ENCODE assay signal across 8 cellular contexts in genomic region chr18:79644006-79644665, GRCh38. TPM values are rescaled to one million over a fixed set of nuclear protein-coding genes. Genes with fewer than 3 reads are reported as not detected.
DNase-seq lines count a peak whose midpoint lies in the region; ATAC-seq and TF ChIP-seq lines count a peak whose summit lies in the region.

No MANE protein-coding gene starts in this region.

- intact Hi-C loops in heart right ventricle (cut with DNase I) = loop anchor here (1.0 to 10.0 kb wide), 8 partner anchors 59 to 265 kb away; no protein-coding TSS in a partner anchor

- H3K9ac ChIP-seq in SK-N-MC (ENCODE audit: insufficient read length) = no peak overlapping the region

- DNase-seq in DMS153 (lab: John Stamatoyannopoulos, UW) = peak; percentile 52
- DNase-seq in SK-N-MC (ENCODE audit: low read depth, low spot score) = no peak
- DNase-seq in activated naive CD4-positive, alpha-beta T cell treated with anti-CD3 and anti-CD28 coated beads, Interleukin-2, amount 50 U/mL, for 72 hours (ENCODE audit: low spot score in 2 of 2) = peak; percentile 67 to 76
- peak; percentile 54 to 66 for DNase-seq in heart right ventricle
- peak; percentile 80 for DNase-seq in retina
- no peak for DNase-seq in NCI-H524 treated with DMSO at 0.1 percent for 48 hours (lab: John Stamatoyannopoulos, UW)

- H3K36me3 Mint-ChIP-seq in activated naive CD4-positive, alpha-beta T cell treated with anti-CD3 and anti-CD28 coated beads, Interleukin-2, amount 50 U/mL, for 72 hours = no peaks in the 10 kb centered on the region

- 11 to 13% methylated on average over 22 of the region's 22 CpGs for WGBS in heart right ventricle, 2 donors

- ATAC-seq in GM21619 (IDR thresholded peaks at IDR 0.05; ENCODE audit: unreplicated experiment) = peak; percentile 83
- peak; percentile 90 to 96 for ATAC-seq in activated naive CD4-positive, alpha-beta T cell treated with anti-CD3 and anti-CD28 coated beads, Interleukin-2, amount 50 U/mL, for 72 hours
- peak; percentile 67 to 88 (median 84) for ATAC-seq in heart right ventricle

- H3K4me3 ChIP-seq in SK-N-MC = 0 out of 2 replicates have a peak overlapping the region, but pooled peaks have one; percentile 9
- peak overlapping the region in 2 of 10 donors; percentile 5 to 10 for H3K4me3 ChIP-seq in heart right ventricle

- H3K36me3 ChIP-seq in SK-N-MC (ENCODE audit: insufficient read depth, low read length) = no peaks in the 10 kb centered on the region
- no peaks in the 10 kb centered on the region for H3K36me3 ChIP-seq in heart right ventricle

- H3K27ac Mint-ChIP-seq in activated naive CD4-positive, alpha-beta T cell treated with anti-CD3 and anti-CD28 coated beads, Interleukin-2, amount 50 U/mL, for 72 hours = no peak overlapping the region

- no peaks in the 10 kb centered on the region for H3K9me3 Mint-ChIP-seq in activated naive CD4-positive, alpha-beta T cell treated with anti-CD3 and anti-CD28 coated beads, Interleukin-2, amount 50 U/mL, for 72 hours

- H3K9me3 ChIP-seq in SK-N-MC (ENCODE audit: low read depth, low read length) = no peaks in the 10 kb centered on the region
- H3K9me3 ChIP-seq in heart right ventricle = no peaks in the 10 kb centered on the region

- H3K27ac ChIP-seq in SK-N-MC = no peak overlapping the region
- H3K27ac ChIP-seq in heart right ventricle = peak overlapping the region in 2 of 10 donors; percentile 8 to 49

- peaks cover 0 to 19% (median 0%) of the 10 kb centered on the region in 9 donors for H3K4me1 ChIP-seq in heart right ventricle

- H3K27me3 ChIP-seq in heart right ventricle = peaks cover 0 to 29% (median 9%) of the 10 kb centered on the region in 7 donors

- peak; percentile 96 for TF ChIP-seq CTCF in LNCAP (IDR thresholded peaks at IDR 0.05)
- TF ChIP-seq CTCF in heart right ventricle (IDR thresholded peaks at IDR 0.05) = peak; percentile 93 to 100 (median 98)

RNA-seq across cellular contexts. Expression of gene CTDP1, which starts 35.5 kb away (rescaled TPM):
- 10 to 100 TPM; 37.5 to 81.4 TPM for total RNA-seq in activated naive CD4-positive, alpha-beta T cell treated with anti-CD3 and anti-CD28 coated beads, Interleukin-2, amount 50 U/mL, for 72 hours
- total RNA-seq in heart right ventricle = 10 to 100 TPM in 2 of 10 donors, 1 to 10 TPM in 8; 6.8 to 12.5 (median 9.3) TPM
- polyA plus RNA-seq in heart right ventricle = 1 to 10 TPM; 7.6 to 9.9 TPM

Comparison
In these comparisons a context has a peak if more than half of its experiments do, and no peak if none do; other contexts are left out.
1. DNase-seq: peak in DMS153 (single experiment), activated naive CD4-positive, alpha-beta T cell treated with anti-CD3 and anti-CD28 coated beads, Interleukin-2, amount 50 U/mL, for 72 hours (2 of 2), heart right ventricle (2 of 2) and retina (single experiment); none in SK-N-MC (single experiment) and NCI-H524 treated with DMSO at 0.1 percent for 48 hours (single experiment).
2. Peak in every context shown above with its lines, with median percentiles within 50 percentile points of each other: ATAC-seq.